In genomic region chr12:113598815-113599406, GRCh38 we compare ENCODE assay signal across 18 cellular contexts.
DNase-seq lines count a peak whose midpoint lies in the region; ATAC-seq and TF ChIP-seq lines count a peak whose summit lies in the region.
"Had no signal": no experiment of that assay in that cellular context is flagged by ENCODE, and none has a peak within 500 bp of the region (broad histone marks: within the 10 kb centered on the region; RNA-seq: fewer than 3 reads in every experiment).

No MANE protein-coding gene starts in this region.

- H4K20me1 ChIP-seq in neural progenitor cell (ENCODE audit: low read depth), result no peaks in the 10 kb centered on the region

- no peaks in the 10 kb centered on the region for H3K36me3 Mint-ChIP-seq in neural progenitor cell
- H3K36me3 Mint-ChIP-seq in activated T-cell treated with anti-CD3 and anti-CD28 coated beads, Interleukin-2, amount 50 U/mL, for 72 hours (ENCODE audit: insufficient read depth in 2 of 2), result no peaks in the 10 kb centered on the region

- TF ChIP-seq CTCF in VCaP (conservative IDR thresholded peaks at IDR 0.05), result 0 out of 2 replicates have a peak, but pooled peaks have one; percentile 31
- TF ChIP-seq CTCF in neural progenitor cell (IDR thresholded peaks at IDR 0.05), result no peak

- no peaks in the 10 kb centered on the region for H3K36me3 ChIP-seq in neural progenitor cell

- H3K9ac ChIP-seq in neural progenitor cell, result no peak overlapping the region

- H3K9me3 Mint-ChIP-seq in neural progenitor cell, result peaks cover 6% of the 10 kb centered on the region
- H3K9me3 Mint-ChIP-seq in activated T-cell treated with anti-CD3 and anti-CD28 coated beads, Interleukin-2, amount 50 U/mL, for 72 hours, result peaks cover 4 to 7% of the 10 kb centered on the region in 2 donors
- H3K9me3 Mint-ChIP-seq: T-helper 1 cell treated with Interleukin-12 subunit alpha and Interleukin-12 subunit beta and Interleukin-4 antibody, amounts not matched to agents 30 μg/mL and 1 μg/mL, for 36 hours had no signal

- DNase-seq in DMS53 (lab: John Stamatoyannopoulos, UW) (peak; percentile 59), HCEC 1CT (peak; percentile 10), neural progenitor cell (ENCODE audit: low spot score) (no peak), mucosa of gallbladder (ENCODE audit: low spot score) (no peak)
- DNase-seq in activated T-cell treated with anti-CD3 and anti-CD28 coated beads, Interleukin-2, amount 50 U/mL, for 72 hours, result no peak
- DNase-seq: COR-L47; DMS153; EL; NCI-H187; NCI-H345; NCI-H526 treated with DMSO at 0.1 percent for 48 hours; NK-92 treated with Interleukin-12 subunit alpha and Interleukin-12 subunit beta, amount 100 ng/mL, for 24 hours had no signal

- H3K79me2 ChIP-seq in neural progenitor cell (ENCODE audit: low read depth), result no peaks in the 10 kb centered on the region

- H3K9me3 ChIP-seq in neural progenitor cell (ENCODE audit: low read depth), result no peaks in the 10 kb centered on the region

- H3K4me3 ChIP-seq in neural progenitor cell, result no peak overlapping the region

- H2AFZ ChIP-seq in neural progenitor cell (replicated peaks), result no peak overlapping the region

- H3K27ac Mint-ChIP-seq in neural progenitor cell, result peak overlapping the region; percentile 5
- H3K27ac Mint-ChIP-seq in activated T-cell treated with anti-CD3 and anti-CD28 coated beads, Interleukin-2, amount 50 U/mL, for 72 hours, result no peak overlapping the region
- H3K27ac Mint-ChIP-seq: B cell; T-helper 1 cell treated with Interleukin-12 subunit alpha and Interleukin-12 subunit beta and Interleukin-4 antibody, amounts not matched to agents 30 μg/mL and 1 μg/mL, for 36 hours had no signal

- peaks cover 26% of the 10 kb centered on the region for H3K27me3 Mint-ChIP-seq in neural progenitor cell (ENCODE audit: insufficient read depth, low read depth)
- peaks cover 6% of the 10 kb centered on the region for H3K27me3 Mint-ChIP-seq in activated T-cell treated with anti-CD3 and anti-CD28 coated beads, Interleukin-2, amount 50 U/mL, for 72 hours (ENCODE audit: low read depth)

- no peaks in the 10 kb centered on the region for H3K4me1 ChIP-seq in neural progenitor cell

- no peaks in the 10 kb centered on the region for H3K4me1 Mint-ChIP-seq in neural progenitor cell
- H3K4me1 Mint-ChIP-seq in activated T-cell treated with anti-CD3 and anti-CD28 coated beads, Interleukin-2, amount 50 U/mL, for 72 hours (ENCODE audit: low read depth), result no peaks in the 10 kb centered on the region
- H3K4me1 Mint-ChIP-seq: B cell had no signal

- H3K27ac ChIP-seq in VCaP (no peak overlapping the region), neural progenitor cell (no peak overlapping the region)
- H3K27ac ChIP-seq: HL-60, RWPE1 had no signal

- H3F3A ChIP-seq in neural progenitor cell (ENCODE audit: low read depth), result no peaks in the 10 kb centered on the region

- no peak overlapping the region for H3K4me3 Mint-ChIP-seq in neural progenitor cell
- no peak overlapping the region for H3K4me3 Mint-ChIP-seq in activated T-cell treated with anti-CD3 and anti-CD28 coated beads, Interleukin-2, amount 50 U/mL, for 72 hours
- H3K4me3 Mint-ChIP-seq: B cell; T-helper 1 cell treated with Interleukin-12 subunit alpha and Interleukin-12 subunit beta and Interleukin-4 antibody, amounts not matched to agents 30 μg/mL and 1 μg/mL, for 36 hours had no signal

- no peak for ATAC-seq in activated T-cell treated with anti-CD3 and anti-CD28 coated beads, Interleukin-2, amount 50 U/mL, for 72 hours (replicated peaks in 1 of 2)
- ATAC-seq in GM18861 (IDR thresholded peaks at IDR 0.05; ENCODE audit: unreplicated experiment), result no peak

- no peak overlapping the region for H3K4me2 ChIP-seq in neural progenitor cell

- H3K27me3 ChIP-seq in neural progenitor cell, result peaks cover 2% of the 10 kb centered on the region

Comparison
In these comparisons a context has a peak if more than half of its experiments do, and no peak if none do; other contexts are left out.
1. DNase-seq: peak in DMS53 (single experiment) and HCEC 1CT (single experiment); none in neural progenitor cell (single experiment), activated T-cell treated with anti-CD3 and anti-CD28 coated beads, Interleukin-2, amount 50 U/mL, for 72 hours (0 of 2) and mucosa of gallbladder (single experiment).